In genomic region chr11:535519-536454, GRCh38 we compare ENCODE assay signal across 8 cellular contexts. TPM values are rescaled to one million over a fixed set of nuclear protein-coding genes. Genes with fewer than 3 reads are reported as not detected.
A peak's percentile ranks its signal among the peaks of the same experiment; 100 is the strongest.
DNase-seq lines count a peak whose midpoint lies in the region; ATAC-seq lines count a peak whose summit lies in the region.

TSS of gene HRAS (minus strand) at chr11:535576.

- H2BK12ac ChIP-seq in mesenchymal stem cell (ENCODE audit: low read length in 2 of 2): peak within 1 kb of the TSS in 1 of 2 experiments; percentile 68

- peaks cover 0 to 10% of the 10 kb centered on the region in 2 donors for H3K36me3 Mint-ChIP-seq in CD4-positive, alpha-beta memory T cell

- H4K91ac ChIP-seq in mesenchymal stem cell (ENCODE audit: low read length): peak within 1 kb of the TSS; percentile 41

- H3K4me3 Mint-ChIP-seq in CD4-positive, alpha-beta memory T cell: peak within 1 kb of the TSS; percentile 90 to 98 (median 96)

- peak within 1 kb of the TSS in 1 of 2 experiments; percentile 96 for H3K14ac ChIP-seq in mesenchymal stem cell (ENCODE audit: low read length in 2 of 2)

- peaks cover 40% of the 10 kb centered on the region for H3K4me1 ChIP-seq in CD4-positive, alpha-beta memory T cell (ENCODE audit: insufficient read depth, low read length)
- H3K4me1 ChIP-seq in effector memory CD4-positive, alpha-beta T cell (ENCODE audit: control insufficient read depth, insufficient read depth, low read length, poor library complexity, severe bottlenecking): peaks cover 33% of the 10 kb centered on the region
- peaks cover 36% of the 10 kb centered on the region for H3K4me1 ChIP-seq in mesenchymal stem cell (ENCODE audit: control insufficient read depth, insufficient read depth, low read depth, low read length)

- H2BK120ac ChIP-seq in mesenchymal stem cell (ENCODE audit: low read depth, low read length): peak within 1 kb of the TSS; percentile 55

- peak within 1 kb of the TSS; percentile 85 for H3K9ac ChIP-seq in mesenchymal stem cell (ENCODE audit: low read length)

- H3K4me3 ChIP-seq in CD4-positive, alpha-beta memory T cell (ENCODE audit: low read length in 2 of 2): peak within 1 kb of the TSS; percentile 29 to 69
- H3K4me3 ChIP-seq in effector memory CD4-positive, alpha-beta T cell (ENCODE audit: insufficient read depth, low read depth, low read length, poor library complexity, severe bottlenecking): peak within 1 kb of the TSS; percentile 68
- H3K4me3 ChIP-seq in mesenchymal stem cell (ENCODE audit: insufficient read depth in 1 of 2, low read depth in 1 of 2, low read length in 2 of 2): peak within 1 kb of the TSS; percentile 84

- intact Hi-C loops in CD4-positive, alpha-beta memory T cell (cut with micrococcal nuclease): loop anchor here (1.0 to 2.0 kb wide), 4 partner anchors 17 to 261 kb away; partner anchors contain the start of genes LMNTD2 and RASSF7

- H3K27ac ChIP-seq in CD4-positive, alpha-beta memory T cell (ENCODE audit: low read depth, low read length): peak within 1 kb of the TSS; percentile 65
- H3K27ac ChIP-seq in effector memory CD4-positive, alpha-beta T cell (ENCODE audit: insufficient read depth, low read length, poor library complexity, severe bottlenecking): peak within 1 kb of the TSS; percentile 84
- no peak within 1 kb of the TSS for H3K27ac ChIP-seq in mesenchymal stem cell (ENCODE audit: low read length, poor library complexity, severe bottlenecking)

- H3K23ac ChIP-seq in mesenchymal stem cell (ENCODE audit: low read length in 2 of 2): peak within 1 kb of the TSS in 1 of 2 experiments; percentile 99

- POLR2A ChIA-PET in CD4-positive, alpha-beta memory T cell (lab: Charles Lee; ENCODE audit: partially characterized antibody): interaction anchor here (0.8 to 5.3 kb wide), 28 partner anchors 9 to 298 kb away, joined by 3 to 47 read pairs (median 5); partner anchors contain the start of genes DEAF1, IRF7, PHRF1 and PTDSS2
- POLR2A ChIA-PET in activated CD8-positive, alpha-beta memory T cell treated with anti-CD3 and anti-CD28 coated beads for 36 hours (lab: Charles Lee): interaction anchor here (0.5 to 2.5 kb wide), 16 partner anchors 15 to 275 kb away, joined by 3 to 12 read pairs (median 4); partner anchors contain the start of genes IRF7, PHRF1, RNH1 and TALDO1

- H3K27me3 Mint-ChIP-seq in CD4-positive, alpha-beta memory T cell: no peaks in the 10 kb centered on the region

- H3K4ac ChIP-seq in mesenchymal stem cell (ENCODE audit: low read depth in 1 of 2, low read length in 2 of 2): peak within 1 kb of the TSS; percentile 66 to 80

- peak; percentile 93 to 98 (median 96) for DNase-seq in CD4-positive, alpha-beta memory T cell
- peak; percentile 51 for DNase-seq in HS-5 (ENCODE audit: low read depth)
- DNase-seq in NOMO-1 (lab: John Stamatoyannopoulos, UW; ENCODE audit: unreplicated experiment in 2 of 2): peak; percentile 93 to 97
- DNase-seq in effector memory CD4-positive, alpha-beta T cell: peak; percentile 91 to 93 (median 93)
- DNase-seq in mesenchymal stem cell: peak; percentile 93
- DNase-seq in stimulated activated CD8-positive, alpha-beta memory T cell treated with anti-CD3 and anti-CD28 coated beads, Interleukin-12 subunit alpha, Interleukin-12 subunit beta, amount 100 ng/mL, for 24 hours (ENCODE audit: extremely low read depth): peak; percentile 83

- CTCF ChIA-PET in CD4-positive, alpha-beta memory T cell (lab: Charles Lee; ENCODE audit: partially characterized antibody): interaction anchor here (0.6 to 1.8 kb wide), 7 partner anchors 17 to 213 kb away, joined by 3 to 11 read pairs (median 4); partner anchors contain the start of genes PHRF1 and TMEM80
- CTCF ChIA-PET in activated CD8-positive, alpha-beta memory T cell treated with anti-CD3 and anti-CD28 coated beads for 36 hours (lab: Charles Lee): interaction anchor here (0.6 to 6.8 kb wide), 6 partner anchors 17 to 224 kb away, joined by 3 to 29 read pairs (median 4); no protein-coding TSS in a partner anchor

- H3K9me3 Mint-ChIP-seq in CD4-positive, alpha-beta memory T cell: no peaks in the 10 kb centered on the region

- H3K27ac Mint-ChIP-seq in CD4-positive, alpha-beta memory T cell: peak within 1 kb of the TSS; percentile 92 to 98 (median 97)

- peak within 1 kb of the TSS; percentile 84 for H2BK5ac ChIP-seq in mesenchymal stem cell (ENCODE audit: low read depth, low read length, poor library complexity, severe bottlenecking)

- H4K8ac ChIP-seq in mesenchymal stem cell (ENCODE audit: low read length): peak within 1 kb of the TSS; percentile 78

- H3K79me1 ChIP-seq in mesenchymal stem cell (replicated peaks; ENCODE audit: low read length, poor library complexity, severe bottlenecking): peaks cover 10% of the 10 kb centered on the region

- WGBS in mesenchymal stem cell: 5% methylated on average over 56 of the region's 97 CpGs

- ATAC-seq in GM19467 (IDR thresholded peaks at IDR 0.05; ENCODE audit: unreplicated experiment): peak; percentile 65

- no peak within 1 kb of the TSS for H2AK5ac ChIP-seq in mesenchymal stem cell (ENCODE audit: low read length, severe bottlenecking)

- H2BK15ac ChIP-seq in mesenchymal stem cell (ENCODE audit: low read depth, poor library complexity, severe bottlenecking): peak within 1 kb of the TSS; percentile 85

- peak within 1 kb of the TSS; percentile 30 for H2AFZ ChIP-seq in mesenchymal stem cell (ENCODE audit: low read depth, low read length)

- H3K9me3 ChIP-seq in CD4-positive, alpha-beta memory T cell (ENCODE audit: control insufficient read depth in 1 of 2, low read length in 2 of 2): no peaks in the 10 kb centered on the region
- H3K9me3 ChIP-seq in effector memory CD4-positive, alpha-beta T cell (ENCODE audit: control insufficient read depth, low read length): no peaks in the 10 kb centered on the region
- H3K9me3 ChIP-seq in mesenchymal stem cell (ENCODE audit: control insufficient read depth, low read length): no peaks in the 10 kb centered on the region

- peaks cover 4 to 34% (median 16%) of the 10 kb centered on the region in 4 donors for H3K4me1 Mint-ChIP-seq in CD4-positive, alpha-beta memory T cell

- H3K36me3 ChIP-seq in CD4-positive, alpha-beta memory T cell (ENCODE audit: insufficient read depth, low read length): peaks cover 24% of the 10 kb centered on the region
- H3K36me3 ChIP-seq in effector memory CD4-positive, alpha-beta T cell (ENCODE audit: control insufficient read depth, insufficient read depth, low read length): peaks cover 16% of the 10 kb centered on the region
- H3K36me3 ChIP-seq in mesenchymal stem cell (ENCODE audit: control insufficient read depth in 1 of 2, insufficient read depth in 2 of 2, low read depth in 1 of 2, low read length in 2 of 2): peaks cover 27 to 32% of the 10 kb centered on the region in 2 experiments

- peak within 1 kb of the TSS; percentile 96 for H3K4me2 ChIP-seq in mesenchymal stem cell (ENCODE audit: low read length, poor library complexity, severe bottlenecking)

- H3K27me3 ChIP-seq in CD4-positive, alpha-beta memory T cell (ENCODE audit: insufficient read depth, low read length): no peaks in the 10 kb centered on the region
- no peaks in the 10 kb centered on the region for H3K27me3 ChIP-seq in effector memory CD4-positive, alpha-beta T cell (replicated peaks; ENCODE audit: control insufficient read depth, insufficient read depth, low read length, poor library complexity, severe bottlenecking)
- H3K27me3 ChIP-seq in mesenchymal stem cell (ENCODE audit: control insufficient read depth in 1 of 2, insufficient read depth in 1 of 2, low read length in 2 of 2): peaks cover 0 to 17% of the 10 kb centered on the region in 2 experiments

- H3K18ac ChIP-seq in mesenchymal stem cell (ENCODE audit: low read depth in 1 of 2, low read length in 2 of 2): peak within 1 kb of the TSS; percentile 59 to 88

RNA-seq across cellular contexts. Expression of gene HRAS, which starts in this region (rescaled TPM):
- total RNA-seq in CD4-positive, alpha-beta memory T cell: 10 to 100 TPM; 36.7 to 42.5 TPM
- 10 to 100 TPM; 12.9 to 28.5 TPM for polyA plus RNA-seq in CD4-positive, alpha-beta memory T cell
- total RNA-seq in activated CD8-positive, alpha-beta memory T cell treated with anti-CD3 and anti-CD28 coated beads for 36 hours: 10 to 100 TPM; 75.2 to 79.1 TPM
- polyA plus RNA-seq in mesenchymal stem cell (2013, experiment 1 of 2): 41.9 TPM
- 42.6 TPM for polyA plus RNA-seq in mesenchymal stem cell (2013, experiment 2 of 2)
